Comparison of ENCODE assay signal across 6 cellular contexts in genomic region chr11:82059505-82059904, GRCh38.
"Had no signal": no experiment of that assay in that cellular context is flagged by ENCODE, and none has a peak within 500 bp of the region (broad histone marks: within the 10 kb centered on the region; RNA-seq: fewer than 3 reads in every experiment).

No MANE protein-coding gene starts in this region.

- ATAC-seq: K562 had no signal

- FAIRE-seq: HTR-8/SVneo, K562 had no signal

- H3K9ac ChIP-seq: KMS-11 had no signal

- H3K27ac ChIP-seq: HL-60, KMS-11 had no signal

- H3K4me2 ChIP-seq: KMS-11 had no signal

- DNase-seq: KBM-7, KG1 had no signal

- H3K4me3 ChIP-seq: K562 had no signal
